ENCODE assay signal across 2 cellular contexts in genomic region chr5:59596586-59597348, GRCh38.
TF ChIP-seq lines count a peak whose summit lies in the region.

No MANE protein-coding gene starts in this region.

TF ChIP-seq in A549, 52 proteins besides CTCF, POLR2A, EP300 and RAD21 (continued from another document):
- no peak for TF ChIP-seq BHLHE40 (IDR thresholded peaks at IDR 0.05; ENCODE audit: low read depth, low read length)
- TF ChIP-seq JUN (IDR thresholded peaks at IDR 0.05) = no peak
- peak; percentile 55 for TF ChIP-seq JUNB (IDR thresholded peaks at IDR 0.05)
- TF ChIP-seq FOXS1 (CRISPR knock-in tag; IDR thresholded peaks at IDR 0.05) = no peak
- no peak for TF ChIP-seq KDM5A (IDR thresholded peaks at IDR 0.05)
- peak; percentile 100 for TF ChIP-seq MAFK (IDR thresholded peaks at IDR 0.05; ENCODE audit: partially characterized antibody)
- no peak for TF ChIP-seq ZC3H11A (IDR thresholded peaks at IDR 0.05)
- TF ChIP-seq RNF2 (IDR thresholded peaks at IDR 0.05; ENCODE audit: borderline replicate concordance, low read depth) = no peak
- TF ChIP-seq MYC (IDR thresholded peaks at IDR 0.05; ENCODE audit: borderline replicate concordance, low read length) = no peak
- TF ChIP-seq RCOR1 (IDR thresholded peaks at IDR 0.05; ENCODE audit: low read depth, low read length) = no peak
- no peak for TF ChIP-seq ZNF302 (CRISPR knock-in tag; IDR thresholded peaks at IDR 0.05)
- peak; percentile 60; the same call in 1 of the 2 replicates for TF ChIP-seq FOSL2 (IDR thresholded peaks at IDR 0.05)
- peak; percentile 98 for TF ChIP-seq FOSL2 (CRISPR knock-in tag; IDR thresholded peaks at IDR 0.05)
- TF ChIP-seq EHF (CRISPR knock-in tag; IDR thresholded peaks at IDR 0.05) = no peak
- peak; percentile 86 for TF ChIP-seq NFE2L2 (conservative IDR thresholded peaks at IDR 0.05; ENCODE audit: low read length)
- no peak for TF ChIP-seq HEYL (CRISPR knock-in tag; IDR thresholded peaks at IDR 0.05)
- TF ChIP-seq HOXB13 (CRISPR knock-in tag; IDR thresholded peaks at IDR 0.05; ENCODE audit: low read depth) = no peak
- TF ChIP-seq MAZ (IDR thresholded peaks at IDR 0.05; ENCODE audit: borderline replicate concordance, low read depth, low read length) = no peak
- TF ChIP-seq CBX2 (IDR thresholded peaks at IDR 0.05; ENCODE audit: borderline replicate concordance, low read depth) = no peak
- TF ChIP-seq, protein P1, sequence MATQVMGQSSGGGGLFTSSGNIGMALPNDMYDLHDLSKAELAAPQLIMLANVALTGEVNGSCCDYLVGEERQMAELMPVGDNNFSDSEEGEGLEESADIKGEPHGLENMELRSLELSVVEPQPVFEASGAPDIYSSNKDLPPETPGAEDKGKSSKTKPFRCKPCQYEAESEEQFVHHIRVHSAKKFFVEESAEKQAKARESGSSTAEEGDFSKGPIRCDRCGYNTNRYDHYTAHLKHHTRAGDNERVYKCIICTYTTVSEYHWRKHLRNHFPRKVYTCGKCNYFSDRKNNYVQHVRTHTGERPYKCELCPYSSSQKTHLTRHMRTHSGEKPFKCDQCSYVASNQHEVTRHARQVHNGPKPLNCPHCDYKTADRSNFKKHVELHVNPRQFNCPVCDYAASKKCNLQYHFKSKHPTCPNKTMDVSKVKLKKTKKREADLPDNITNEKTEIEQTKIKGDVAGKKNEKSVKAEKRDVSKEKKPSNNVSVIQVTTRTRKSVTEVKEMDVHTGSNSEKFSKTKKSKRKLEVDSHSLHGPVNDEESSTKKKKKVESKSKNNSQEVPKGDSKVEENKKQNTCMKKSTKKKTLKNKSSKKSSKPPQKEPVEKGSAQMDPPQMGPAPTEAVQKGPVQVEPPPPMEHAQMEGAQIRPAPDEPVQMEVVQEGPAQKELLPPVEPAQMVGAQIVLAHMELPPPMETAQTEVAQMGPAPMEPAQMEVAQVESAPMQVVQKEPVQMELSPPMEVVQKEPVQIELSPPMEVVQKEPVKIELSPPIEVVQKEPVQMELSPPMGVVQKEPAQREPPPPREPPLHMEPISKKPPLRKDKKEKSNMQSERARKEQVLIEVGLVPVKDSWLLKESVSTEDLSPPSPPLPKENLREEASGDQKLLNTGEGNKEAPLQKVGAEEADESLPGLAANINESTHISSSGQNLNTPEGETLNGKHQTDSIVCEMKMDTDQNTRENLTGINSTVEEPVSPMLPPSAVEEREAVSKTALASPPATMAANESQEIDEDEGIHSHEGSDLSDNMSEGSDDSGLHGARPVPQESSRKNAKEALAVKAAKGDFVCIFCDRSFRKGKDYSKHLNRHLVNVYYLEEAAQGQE (IDR thresholded peaks at IDR 0.05) = no peak
- no peak for TF ChIP-seq FOSB (CRISPR knock-in tag; IDR thresholded peaks at IDR 0.05)
- no peak for TF ChIP-seq HDAC2 (IDR thresholded peaks at IDR 0.05)
- TF ChIP-seq, protein P2, sequence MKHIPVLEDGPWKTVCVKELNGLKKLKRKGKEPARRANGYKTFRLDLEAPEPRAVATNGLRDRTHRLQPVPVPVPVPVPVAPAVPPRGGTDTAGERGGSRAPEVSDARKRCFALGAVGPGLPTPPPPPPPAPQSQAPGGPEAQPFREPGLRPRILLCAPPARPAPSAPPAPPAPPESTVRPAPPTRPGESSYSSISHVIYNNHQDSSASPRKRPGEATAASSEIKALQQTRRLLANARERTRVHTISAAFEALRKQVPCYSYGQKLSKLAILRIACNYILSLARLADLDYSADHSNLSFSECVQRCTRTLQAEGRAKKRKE (CRISPR knock-in tag; IDR thresholded peaks at IDR 0.05; ENCODE audit: low read depth) = no peak
- no peak for TF ChIP-seq POLR2AphosphoS2 (conservative IDR thresholded peaks at IDR 0.05; ENCODE audit: low read length)
- TF ChIP-seq, protein P3, sequence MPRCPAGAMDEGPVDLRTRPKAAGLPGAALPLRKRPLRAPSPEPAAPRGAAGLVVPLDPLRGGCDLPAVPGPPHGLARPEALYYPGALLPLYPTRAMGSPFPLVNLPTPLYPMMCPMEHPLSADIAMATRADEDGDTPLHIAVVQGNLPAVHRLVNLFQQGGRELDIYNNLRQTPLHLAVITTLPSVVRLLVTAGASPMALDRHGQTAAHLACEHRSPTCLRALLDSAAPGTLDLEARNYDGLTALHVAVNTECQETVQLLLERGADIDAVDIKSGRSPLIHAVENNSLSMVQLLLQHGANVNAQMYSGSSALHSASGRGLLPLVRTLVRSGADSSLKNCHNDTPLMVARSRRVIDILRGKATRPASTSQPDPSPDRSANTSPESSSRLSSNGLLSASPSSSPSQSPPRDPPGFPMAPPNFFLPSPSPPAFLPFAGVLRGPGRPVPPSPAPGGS (IDR thresholded peaks at IDR 0.05) = no peak
- no peak for TF ChIP-seq EHMT2 (IDR thresholded peaks at IDR 0.05; ENCODE audit: low read depth)
- TF ChIP-seq ELK1 (IDR thresholded peaks at IDR 0.05; ENCODE audit: low read depth, low read length) = no peak
TF ChIP-seq in A549: peak in this region for 5.

TF ChIP-seq in IMR-90, 13 proteins besides CTCF, POLR2A, EP300 and RAD21 (continued from another document):
- peak; percentile 98 for TF ChIP-seq MAFK (IDR thresholded peaks at IDR 0.05; ENCODE audit: low read depth, low read length)
- peak; percentile 72 for TF ChIP-seq FOS (IDR thresholded peaks at IDR 0.05; ENCODE audit: low read depth, low read length)
- no peak for TF ChIP-seq CEBPB (IDR thresholded peaks at IDR 0.05; ENCODE audit: low read depth, low read length)
- TF ChIP-seq NFE2L2 (IDR thresholded peaks at IDR 0.05; ENCODE audit: low read depth, low read length) = peak; percentile 60
TF ChIP-seq in IMR-90: peak in this region for 3.
